Comparison of ENCODE assay signal across 27 cellular contexts in genomic region chr4:153905231-153905630, GRCh38.
"Had no signal": no experiment of that assay in that cellular context is flagged by ENCODE, and none has a peak within 500 bp of the region (broad histone marks: within the 10 kb centered on the region; RNA-seq: fewer than 3 reads in every experiment).

No MANE protein-coding gene starts in this region.

- H3K4me3 ChIP-seq: ascending aorta, esophagus muscularis mucosa, gastrocnemius medialis had no signal

- ATAC-seq: activated CD4-positive, alpha-beta T cell treated with anti-CD3 and anti-CD28 coated beads for 36 hours; activated CD8-positive, alpha-beta memory T cell treated with anti-CD3 and anti-CD28 coated beads, Interleukin-2, amount 10 ng/mL, durations not matched to agents 7 days and 5 days; activated CD8-positive, alpha-beta T cell treated with anti-CD3 and anti-CD28 coated beads, Interleukin-2, amount 10 ng/mL, durations not matched to agents 7 days and 5 days; activated naive CD4-positive, alpha-beta T cell treated with anti-CD3 and anti-CD28 coated beads, Interleukin-2, amount 50 U/mL, for 72 hours; effector memory CD8-positive, alpha-beta T cell; foreskin keratinocyte; gastrocnemius medialis; T-helper 17 cell had no signal

- H3K27me3 ChIP-seq: ascending aorta, esophagus muscularis mucosa, foreskin keratinocyte, gastrocnemius medialis had no signal

- H3K9me3 ChIP-seq: ascending aorta, esophagus muscularis mucosa, gastrocnemius medialis had no signal

- H3K4me1 ChIP-seq: ascending aorta, esophagus muscularis mucosa, foreskin keratinocyte, gastrocnemius medialis had no signal

- H3K27ac ChIP-seq: ascending aorta, esophagus muscularis mucosa, foreskin keratinocyte, gastrocnemius medialis had no signal

- H3K36me3 ChIP-seq: ascending aorta, esophagus muscularis mucosa, gastrocnemius medialis had no signal

- DNase-seq: activated CD4-positive, alpha-beta memory T cell treated with anti-CD3 and anti-CD28 coated beads for 36 hours; activated CD4-positive, alpha-beta T cell treated with anti-CD3 and anti-CD28 coated beads for 36 hours; activated CD4-positive, alpha-beta T cell treated with anti-CD3 and anti-CD28 coated beads, Interleukin-2, amount 10 ng/mL, durations not matched to agents 24 days and 14 days; activated CD4-positive, CD25-positive, alpha-beta regulatory T cell; activated CD4-positive, CD25-positive, alpha-beta regulatory T cell treated with anti-CD3 and anti-CD28 coated beads, Interleukin-2, amount 50 U/mL, for 72 hours; activated CD8-positive, alpha-beta memory T cell treated with anti-CD3 and anti-CD28 coated beads, Interleukin-2, amount 10 ng/mL, durations not matched to agents 7 days and 5 days; activated CD8-positive, alpha-beta memory T cell treated with anti-CD3 and anti-CD28 coated beads, Interleukin-2, amount 50 U/mL, for 4 hours; activated CD8-positive, alpha-beta T cell treated with anti-CD3 and anti-CD28 coated beads, Interleukin-2, amount 10 ng/mL, durations not matched to agents 7 days and 5 days; activated effector memory CD4-positive, alpha-beta T cell treated with anti-CD3 and anti-CD28 coated beads, Interleukin-2, amount 50 U/mL, for 16 hours; activated naive CD4-positive, alpha-beta T cell treated with anti-CD3 and anti-CD28 coated beads, Interleukin-2, amount 10 ng/mL, durations not matched to agents 7 days and 5 days; activated naive CD8-positive, alpha-beta T cell treated with anti-CD3 and anti-CD28 coated beads, Interleukin-2, amount 10 ng/mL, durations not matched to agents 7 days and 5 days; activated T-cell treated with anti-CD3 and anti-CD28 coated beads, Interleukin-2, amount 50 U/mL, for 1 hour; activated T-cell treated with anti-CD3 and anti-CD28 coated beads, Interleukin-2, amount 50 U/mL, for 48 hours; caudate nucleus; cortex of kidney; dermis blood vessel endothelial cell; effector CD4-positive, alpha-beta T cell; effector memory CD8-positive, alpha-beta T cell; erythroblast; foreskin keratinocyte; gastrocnemius medialis; T-helper 1 cell; T-helper 17 cell; T1000 had no signal
